Comparison of ENCODE assay signal across 20 cellular contexts in genomic region chr7:155169081-155169480, GRCh38.
"Had no signal": no experiment of that assay in that cellular context is flagged by ENCODE, and none has a peak within 500 bp of the region (broad histone marks: within the 10 kb centered on the region; RNA-seq: fewer than 3 reads in every experiment).

No MANE protein-coding gene starts in this region.

- H3K9me3 Mint-ChIP-seq: effector memory CD8-positive, alpha-beta T cell; immature natural killer cell; nephron had no signal

- DNase-seq: activated CD4-positive, alpha-beta T cell treated with anti-CD3 and anti-CD28 coated beads for 1 hour; activated naive CD4-positive, alpha-beta T cell; activated T-cell treated with anti-CD3 and anti-CD28 coated beads, Interleukin-2, amount 50 U/mL, for 1 hour; adrenal gland; colonic mucosa; dorsolateral prefrontal cortex; effector memory CD8-positive, alpha-beta T cell; glutamatergic neuron; immature natural killer cell; right cardiac atrium; stimulated activated CD4-positive, alpha-beta T cell treated with anti-CD3 and anti-CD28 coated beads, Interleukin-4, amount 100 ng/mL, for 4 hours; stimulated activated naive CD8-positive, alpha-beta T cell treated with anti-CD3 and anti-CD28 coated beads, Interleukin-15, Interleukin-2, amounts not matched to agents 100 U/mL and 50 U/mL, for 24 hours; T-helper 1 cell had no signal

- H3K4me1 ChIP-seq: adrenal gland, colonic mucosa, esophagus muscularis mucosa had no signal

- H2AFZ ChIP-seq: hepatocyte, parathyroid adenoma had no signal

- H3K79me2 ChIP-seq: hepatocyte, parathyroid adenoma had no signal

- H3K4me3 ChIP-seq: adrenal gland, colonic mucosa, dorsolateral prefrontal cortex, esophagus muscularis mucosa, hepatocyte had no signal

- H3K27ac Mint-ChIP-seq: activated naive CD8-positive, alpha-beta T cell; effector memory CD8-positive, alpha-beta T cell; immature natural killer cell; nephron had no signal

- H3K36me3 ChIP-seq: adrenal gland, colonic mucosa, esophagus muscularis mucosa, upper lobe of left lung had no signal

- H3K27me3 ChIP-seq: adrenal gland, colonic mucosa, hepatocyte, upper lobe of left lung had no signal

- H3K36me3 Mint-ChIP-seq: activated naive CD8-positive, alpha-beta T cell; immature natural killer cell had no signal

- H3K27ac ChIP-seq: adrenal gland, colonic mucosa, dorsolateral prefrontal cortex, esophagus muscularis mucosa, hepatocyte, parathyroid adenoma, upper lobe of left lung had no signal

- H3K4me3 Mint-ChIP-seq: activated naive CD8-positive, alpha-beta T cell; effector memory CD8-positive, alpha-beta T cell; immature natural killer cell; nephron had no signal

- ATAC-seq: effector memory CD8-positive, alpha-beta T cell; left lobe of liver; right cardiac atrium; stimulated activated naive CD8-positive, alpha-beta T cell treated with anti-CD3 and anti-CD28 coated beads, Interleukin-15, Interleukin-2, amounts not matched to agents 100 U/mL and 50 U/mL, for 24 hours had no signal

- H3K4me1 Mint-ChIP-seq: immature natural killer cell, nephron had no signal

- H3K4me2 ChIP-seq: hepatocyte had no signal

- H3K9me3 ChIP-seq: adrenal gland, colonic mucosa, esophagus muscularis mucosa, upper lobe of left lung had no signal

- H3K9ac ChIP-seq: parathyroid adenoma had no signal
